8 cellular contexts compared by ENCODE assay signal in the genomic region with DNA sequence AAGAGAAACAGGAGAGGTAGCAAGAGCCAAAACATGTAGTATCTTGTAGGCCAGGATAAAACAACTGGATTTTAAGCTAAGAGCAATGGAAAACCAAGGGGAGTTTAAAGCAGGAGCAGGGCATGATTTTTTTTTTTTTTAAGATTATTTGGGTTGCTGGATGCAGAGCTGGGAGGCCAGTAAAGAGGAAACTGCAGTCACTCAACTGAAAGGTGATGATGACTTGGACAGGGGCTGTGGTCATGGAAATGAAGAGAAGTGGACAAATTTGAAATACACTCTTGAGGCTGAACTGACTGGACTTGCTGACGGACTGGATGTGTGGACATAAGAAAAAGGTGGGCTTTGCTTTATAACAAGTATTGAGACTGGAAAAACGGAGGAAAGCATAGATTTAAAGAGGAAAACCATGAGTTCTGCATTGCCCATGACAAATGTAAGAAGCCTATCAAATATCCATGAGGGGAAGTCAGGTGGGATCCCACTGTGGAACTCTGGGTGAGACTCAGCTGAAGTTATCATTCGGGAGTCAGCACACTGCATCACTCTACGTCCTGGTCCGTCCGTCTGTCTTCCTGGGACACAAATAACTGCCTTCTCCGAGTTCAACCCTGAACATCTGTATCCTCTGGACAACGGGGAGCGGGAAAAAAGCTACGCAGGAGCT. TPM values are rescaled to one million over a fixed set of nuclear protein-coding genes. Genes with fewer than 3 reads are reported as not detected.
DNase-seq lines count a peak whose midpoint lies in the region; ATAC-seq and TF ChIP-seq lines count a peak whose summit lies in the region.

No MANE protein-coding gene starts in this region.

- no peaks in the 10 kb centered on the region for H3K27me3 ChIP-seq in iPS DF 6.9 (ENCODE audit: control insufficient read depth, insufficient read depth, low read length)
- H3K27me3 ChIP-seq in skeletal muscle tissue (ENCODE audit: control insufficient read depth in 3 of 3, insufficient read depth in 3 of 3, low read length in 3 of 3), result no peaks in the 10 kb centered on the region

- H3K4me3 Mint-ChIP-seq in activated naive CD4-positive, alpha-beta T cell treated with anti-CD3 and anti-CD28 coated beads for 36 hours, result peak overlapping the region; percentile 96

- H3K9me3 Mint-ChIP-seq in activated naive CD4-positive, alpha-beta T cell treated with anti-CD3 and anti-CD28 coated beads for 36 hours, result no peaks in the 10 kb centered on the region
- H3K9me3 Mint-ChIP-seq in activated naive CD4-positive, alpha-beta T cell treated with anti-CD3 and anti-CD28 coated beads, Interleukin-2, amount 50 U/mL, for 72 hours, result no peaks in the 10 kb centered on the region

- in situ Hi-C loops in GM13976 (cut with MboI; ENCODE audit: low sequenced_read_pairs, unreplicated experiment), result no loop called here

- H3K27me3 Mint-ChIP-seq in activated naive CD4-positive, alpha-beta T cell treated with anti-CD3 and anti-CD28 coated beads for 36 hours (ENCODE audit: low read depth), result no peaks in the 10 kb centered on the region

- H3K27ac Mint-ChIP-seq in activated naive CD4-positive, alpha-beta T cell treated with anti-CD3 and anti-CD28 coated beads for 36 hours, result peak overlapping the region; percentile 98
- H3K27ac Mint-ChIP-seq in activated naive CD4-positive, alpha-beta T cell treated with anti-CD3 and anti-CD28 coated beads, Interleukin-2, amount 50 U/mL, for 72 hours, result peak overlapping the region; percentile 98 to 99

- no peak for DNase-seq in activated naive CD4-positive, alpha-beta T cell treated with anti-CD3 and anti-CD28 coated beads for 36 hours
- no peak for DNase-seq in activated naive CD4-positive, alpha-beta T cell treated with anti-CD3 and anti-CD28 coated beads, Interleukin-2, amount 50 U/mL, for 16 hours
- no peak for DNase-seq in activated naive CD4-positive, alpha-beta T cell treated with anti-CD3 and anti-CD28 coated beads, Interleukin-2, amount 50 U/mL, for 72 hours (ENCODE audit: low spot score in 2 of 2)
- DNase-seq in iPS DF 6.9 (ENCODE audit: low read depth, low spot score) (no peak), GM13976 (ENCODE audit: low spot score) (no peak)
- DNase-seq in stimulated activated CD4-positive, alpha-beta T cell treated with anti-CD3 and anti-CD28 coated beads, Interleukin-12 subunit alpha, Interleukin-12 subunit beta, amount 100 ng/mL, for 4 hours, result no peak

- WGBS in iPS DF 6.9 (ENCODE audit: insufficient coverage, insufficient read length), result no CpG with 5 or more reads among the region's 10 CpGs

- CTCF ChIA-PET in activated naive CD4-positive, alpha-beta T cell treated with anti-CD3 and anti-CD28 coated beads for 36 hours (lab: Charles Lee), result interaction anchor here (0.7 to 1.1 kb wide), 2 partner anchors 54 to 283 kb away, joined by 3 read pairs; no protein-coding TSS in a partner anchor

- H3K4me1 ChIP-seq in iPS DF 6.9 (ENCODE audit: control insufficient read depth, insufficient read depth, low read length), result no peaks in the 10 kb centered on the region
- peaks cover 5 to 31% (median 18%) of the 10 kb centered on the region in 3 donors for H3K4me1 ChIP-seq in skeletal muscle tissue (ENCODE audit: control insufficient read depth in 3 of 3, insufficient read depth in 3 of 3, low read length in 3 of 3)

- no peaks in the 10 kb centered on the region for H3K9me3 ChIP-seq in iPS DF 6.9 (ENCODE audit: control insufficient read depth, insufficient read depth, low read length)
- H3K9me3 ChIP-seq in skeletal muscle tissue (ENCODE audit: control insufficient read depth in 3 of 3, low read length in 3 of 3), result no peaks in the 10 kb centered on the region

- H3K36me3 ChIP-seq in iPS DF 6.9 (ENCODE audit: control insufficient read depth, insufficient read depth, low read length) (no peaks in the 10 kb centered on the region), skeletal muscle tissue (ENCODE audit: control insufficient read depth in 3 of 3, insufficient read depth in 3 of 3, low read length in 3 of 3) (peaks cover 2 to 12% (median 4%) of the 10 kb centered on the region in 3 donors)

- peak overlapping the region; percentile 91 to 96 (median 94) for H3K9ac ChIP-seq in skeletal muscle tissue (ENCODE audit: low read depth in 1 of 3, low read length in 3 of 3)

- intact Hi-C loops in activated naive CD4-positive, alpha-beta T cell treated with anti-CD3 and anti-CD28 coated beads for 36 hours (cut with micrococcal nuclease), result loop anchor here (1.0 to 5.0 kb wide), 11 partner anchors 53 to 1335 kb away; a partner anchor contains a TSS

- ATAC-seq in HG03460 (IDR thresholded peaks at IDR 0.05; ENCODE audit: unreplicated experiment), result peak; percentile 1
- ATAC-seq in activated naive CD4-positive, alpha-beta T cell treated with anti-CD3 and anti-CD28 coated beads, Interleukin-2, amount 50 U/mL, for 72 hours, result peak; percentile 1 to 12

- H3K4me1 Mint-ChIP-seq in activated naive CD4-positive, alpha-beta T cell treated with anti-CD3 and anti-CD28 coated beads for 36 hours (ENCODE audit: low read depth), result peaks cover 63% of the 10 kb centered on the region

- H3K36me3 Mint-ChIP-seq in activated naive CD4-positive, alpha-beta T cell treated with anti-CD3 and anti-CD28 coated beads for 36 hours (ENCODE audit: low read depth), result peaks cover 30% of the 10 kb centered on the region
- peaks cover 26 to 27% of the 10 kb centered on the region in 2 donors for H3K36me3 Mint-ChIP-seq in activated naive CD4-positive, alpha-beta T cell treated with anti-CD3 and anti-CD28 coated beads, Interleukin-2, amount 50 U/mL, for 72 hours

- H3K4me3 ChIP-seq in iPS DF 6.9 (ENCODE audit: low read length) (peak overlapping the region; percentile 77), skeletal muscle tissue (ENCODE audit: low read length in 3 of 3) (peak overlapping the region; percentile 79 to 99 (median 84))

- no peak for TF ChIP-seq CTCF in GM13976 (IDR thresholded peaks at IDR 0.05; ENCODE audit: borderline replicate concordance, control extremely low read depth, extremely low read depth, insufficient read depth, missing control alignments)

- H3K27ac ChIP-seq in iPS DF 6.9 (ENCODE audit: low read length) (no peak overlapping the region), skeletal muscle tissue (ENCODE audit: low read depth, low read length) (peak overlapping the region; percentile 91)

RNA-seq across cellular contexts. Expression of a gene that starts 0.7 kb away (rescaled TPM):
- total RNA-seq in activated naive CD4-positive, alpha-beta T cell treated with anti-CD3 and anti-CD28 coated beads for 36 hours, result 10 to 100 TPM; 39.0 to 39.8 TPM
- 10 to 100 TPM; 24.5 to 51.4 TPM for total RNA-seq in activated naive CD4-positive, alpha-beta T cell treated with anti-CD3 and anti-CD28 coated beads, Interleukin-2, amount 50 U/mL, for 72 hours
- 14.6 TPM for total RNA-seq in skeletal muscle tissue

RNA-seq across cellular contexts. Expression of a gene that starts 0.9 kb away (rescaled TPM):
- 10 to 100 TPM; 26.1 to 26.2 TPM for total RNA-seq in activated naive CD4-positive, alpha-beta T cell treated with anti-CD3 and anti-CD28 coated beads for 36 hours
- total RNA-seq in activated naive CD4-positive, alpha-beta T cell treated with anti-CD3 and anti-CD28 coated beads, Interleukin-2, amount 50 U/mL, for 72 hours, result 10 to 100 TPM; 20.5 to 24.5 TPM
- 14.6 TPM for total RNA-seq in skeletal muscle tissue

RNA-seq across cellular contexts. Expression of a gene that starts 52.9 kb away (rescaled TPM):
- 10 to 100 TPM; 18.3 to 19.8 TPM for total RNA-seq in activated naive CD4-positive, alpha-beta T cell treated with anti-CD3 and anti-CD28 coated beads for 36 hours
- total RNA-seq in activated naive CD4-positive, alpha-beta T cell treated with anti-CD3 and anti-CD28 coated beads, Interleukin-2, amount 50 U/mL, for 72 hours, result 10 to 100 TPM; 17.5 to 37.1 TPM
- 39.7 TPM for total RNA-seq in skeletal muscle tissue

RNA-seq across cellular contexts. Expression of a gene that starts 53.0 kb away (rescaled TPM):
- total RNA-seq in activated naive CD4-positive, alpha-beta T cell treated with anti-CD3 and anti-CD28 coated beads for 36 hours, result 10 to 100 TPM; 16.2 to 17.9 TPM
- total RNA-seq in activated naive CD4-positive, alpha-beta T cell treated with anti-CD3 and anti-CD28 coated beads, Interleukin-2, amount 50 U/mL, for 72 hours, result 10 to 100 TPM; 10.0 to 23.2 TPM
- 12.5 TPM for total RNA-seq in skeletal muscle tissue
